In genomic region chr11:71450507-71450906, GRCh38 we compare ENCODE assay signal across 1 cellular context.
A peak's percentile ranks its signal among the peaks of the same experiment; 100 is the strongest.
TF ChIP-seq lines count a peak whose summit lies in the region.

No MANE protein-coding gene starts in this region.

TF ChIP-seq in K562, 482 proteins besides CTCF, POLR2A, EP300 and RAD21:
- no peak for TF ChIP-seq MAFG (tag; conservative IDR thresholded peaks at IDR 0.05)
- no peak for TF ChIP-seq ZNF699 (CRISPR knock-in tag; IDR thresholded peaks at IDR 0.05; ENCODE audit: insufficient replicate concordance)
- no peak for TF ChIP-seq GABPB1 (CRISPR knock-in tag; IDR thresholded peaks at IDR 0.05)
- peak; percentile 66 for TF ChIP-seq DACH1 (IDR thresholded peaks at IDR 0.05; ENCODE audit: partially characterized antibody)
- no peak for TF ChIP-seq MEF2A (IDR thresholded peaks at IDR 0.05; ENCODE audit: control insufficient read depth, low read depth, low read length)
- no peak for TF ChIP-seq BDP1 (IDR thresholded peaks at IDR 0.05; ENCODE audit: insufficient read depth, insufficient read length)
- TF ChIP-seq ZNF77 (CRISPR knock-in tag; IDR thresholded peaks at IDR 0.05) = no peak
TF ChIP-seq in K562: peak in this region for 1.
